15 cellular contexts compared by ENCODE assay signal in genomic region chr12:117863004-117863709, GRCh38.
A peak's percentile ranks its signal among the peaks of the same experiment; 100 is the strongest.
DNase-seq lines count a peak whose midpoint lies in the region; ATAC-seq and TF ChIP-seq lines count a peak whose summit lies in the region.
"Had no signal": no experiment of that assay in that cellular context is flagged by ENCODE, and none has a peak within 500 bp of the region (broad histone marks: within the 10 kb centered on the region; RNA-seq: fewer than 3 reads in every experiment).

No MANE protein-coding gene starts in this region.

- no peak overlapping the region for H3K4me3 ChIP-seq in MG63
- H3K4me3 ChIP-seq in epithelial cell of esophagus (ENCODE audit: low read length) = no peak overlapping the region
- H3K4me3 ChIP-seq in skeletal muscle satellite cell (ENCODE audit: low read length) = no peak overlapping the region
- H3K4me3 ChIP-seq: GM23338 had no signal

- H3K27me3 ChIP-seq in MG63 (no peaks in the 10 kb centered on the region), skeletal muscle satellite cell (ENCODE audit: control insufficient read depth, insufficient read depth, low read length) (peaks cover 3% of the 10 kb centered on the region)

- no peaks in the 10 kb centered on the region for H3K9me3 ChIP-seq in MG63
- no peaks in the 10 kb centered on the region for H3K9me3 ChIP-seq in skeletal muscle satellite cell (replicated peaks; ENCODE audit: low read length)

- no peak for TF ChIP-seq CTCF in epithelial cell of esophagus (IDR thresholded peaks at IDR 0.05; ENCODE audit: insufficient read depth, low read depth, low read length, missing control alignments)

- H3K36me3 ChIP-seq in MG63 (no peaks in the 10 kb centered on the region), skeletal muscle satellite cell (ENCODE audit: insufficient read depth, low read length) (no peaks in the 10 kb centered on the region)

- no peak for ATAC-seq in stimulated activated naive CD8-positive, alpha-beta T cell treated with anti-CD3 and anti-CD28 coated beads, Interleukin-15, Interleukin-2, amounts not matched to agents 100 U/mL and 50 U/mL, for 24 hours
- ATAC-seq: GM23338; naive thymus-derived CD4-positive, alpha-beta T cell had no signal

- peak overlapping the region; percentile 10 for H3K4me2 ChIP-seq in skeletal muscle satellite cell (ENCODE audit: low read length)
- H3K4me2 ChIP-seq: GM23338 had no signal

- H3K4me1 ChIP-seq in skeletal muscle satellite cell (ENCODE audit: control insufficient read depth, insufficient read depth, low read length) = peaks cover 4% of the 10 kb centered on the region

- DNase-seq in EL (peak; percentile 49), MG63 (peak; percentile 72), epithelial cell of esophagus (ENCODE audit: low read depth) (peak; percentile 38), D341Med (ENCODE audit: low spot score) (no peak), NCI-H748 treated with DMSO at 0.1 percent for 48 hours (lab: John Stamatoyannopoulos, UW) (no peak), NCI-H1105 treated with DMSO at 0.1 percent for 48 hours (lab: John Stamatoyannopoulos, UW) (no peak)
- no peak for DNase-seq in stimulated activated naive CD8-positive, alpha-beta T cell treated with anti-CD3 and anti-CD28 coated beads, Interleukin-15, Interleukin-2, amounts not matched to agents 100 U/mL and 50 U/mL, for 24 hours
- DNase-seq: DMS 273 treated with DMSO at 0.1 percent for 48 hours; hippocampal formation; naive thymus-derived CD4-positive, alpha-beta T cell; NCI-H2081 treated with DMSO at 0.1 percent for 48 hours; small intestine; stimulated activated CD4-positive, alpha-beta T cell treated with anti-CD3 and anti-CD28 coated beads, Interleukin-4, amount 100 ng/mL, for 1 hour had no signal

- no peak overlapping the region for H3K9ac ChIP-seq in skeletal muscle satellite cell (ENCODE audit: low read depth, low read length)

Comparison
In these comparisons a context has a peak if more than half of its experiments do, and no peak if none do; other contexts are left out.
1. DNase-seq: peak in EL (single experiment), MG63 (single experiment) and epithelial cell of esophagus (single experiment); none in D341Med (single experiment), NCI-H748 treated with DMSO at 0.1 percent for 48 hours (single experiment), NCI-H1105 treated with DMSO at 0.1 percent for 48 hours (single experiment) and stimulated activated naive CD8-positive, alpha-beta T cell treated with anti-CD3 and anti-CD28 coated beads, Interleukin-15, Interleukin-2, amounts not matched to agents 100 U/mL and 50 U/mL, for 24 hours (single experiment).